In genomic region chr11:14713518-14714244, GRCh38 we compare ENCODE assay signal across 15 cellular contexts.
DNase-seq lines count a peak whose midpoint lies in the region; ATAC-seq and TF ChIP-seq lines count a peak whose summit lies in the region.
"Had no signal": no experiment of that assay in that cellular context is flagged by ENCODE, and none has a peak within 500 bp of the region (broad histone marks: within the 10 kb centered on the region; RNA-seq: fewer than 3 reads in every experiment).

No MANE protein-coding gene starts in this region.

- POLR2A ChIA-PET in CD4-positive, alpha-beta T cell (lab: Charles Lee): interaction anchor here (0.6 to 1.5 kb wide), 5 partner anchors 15 to 203 kb away, joined by 3 to 6 read pairs (median 3); no protein-coding TSS in a partner anchor

- H3K9ac ChIP-seq in DND-41 (ENCODE audit: low read depth, low read length): no peak overlapping the region
- H3K9ac ChIP-seq: neural progenitor cell had no signal

- peaks cover 11% of the 10 kb centered on the region for H3K9me3 Mint-ChIP-seq in CD4-positive, alpha-beta T cell

- H3K4me1 Mint-ChIP-seq in CD4-positive, alpha-beta T cell (ENCODE audit: low read depth): peaks cover 51% of the 10 kb centered on the region

- peaks cover 48% of the 10 kb centered on the region for H3K36me3 Mint-ChIP-seq in CD4-positive, alpha-beta T cell (ENCODE audit: low read depth)

- H3K27me3 ChIP-seq in CD4-positive, alpha-beta T cell (ENCODE audit: control insufficient read depth, insufficient read depth, low read length): no peaks in the 10 kb centered on the region
- H3K27me3 ChIP-seq in DND-41 (ENCODE audit: insufficient read depth, low read length, poor library complexity): no peaks in the 10 kb centered on the region
- H3K27me3 ChIP-seq: neural progenitor cell, sigmoid colon had no signal

- H3K27ac ChIP-seq in CD4-positive, alpha-beta T cell (ENCODE audit: low read depth, low read length): no peak overlapping the region
- no peak overlapping the region for H3K27ac ChIP-seq in DND-41 (ENCODE audit: low read length)
- H3K27ac ChIP-seq: lower lobe of right lung, neural progenitor cell, sigmoid colon had no signal

- H3K27ac Mint-ChIP-seq in CD4-positive, alpha-beta T cell: peak overlapping the region; percentile 68
- H3K27ac Mint-ChIP-seq: neural progenitor cell had no signal

- no peak overlapping the region for H3K4me3 ChIP-seq in DND-41 (ENCODE audit: low read depth in 1 of 2, low read length in 2 of 2)
- H3K4me3 ChIP-seq: lower lobe of right lung, neural progenitor cell, sigmoid colon had no signal

- H3K27me3 Mint-ChIP-seq in CD4-positive, alpha-beta T cell: no peaks in the 10 kb centered on the region

- peak in 2 of 10 experiments; percentile 12 to 27 for DNase-seq in CD4-positive, alpha-beta T cell
- DNase-seq in DND-41 (no peak), T-helper 9 cell (peak; percentile 1), left kidney (ENCODE audit: low read depth, low spot score) (peak; percentile 2), GF-D8 (lab: John Stamatoyannopoulos, UW) (no peak)
- DNase-seq: amygdala, C1 segment of cervical spinal cord, HCEC 1CT, lower lobe of right lung, NCI-H1092, NCI-H226, sigmoid colon had no signal

- H3K79me2 ChIP-seq in DND-41 (ENCODE audit: insufficient read depth, low read length): peaks cover 11% of the 10 kb centered on the region

- H3K4me2 ChIP-seq in DND-41 (ENCODE audit: insufficient read depth, low read length): no peak overlapping the region
- H3K4me2 ChIP-seq: neural progenitor cell had no signal

- intact Hi-C loops in CD4-positive, alpha-beta T cell (cut with DNase I, micrococcal nuclease): loop anchor here in 1 of 2 experiments (5.0 kb wide), 1 partner anchor 39 kb away; no protein-coding TSS in a partner anchor

- no peaks in the 10 kb centered on the region for H3K9me3 ChIP-seq in CD4-positive, alpha-beta T cell (ENCODE audit: control insufficient read depth, low read length)
- no peaks in the 10 kb centered on the region for H3K9me3 ChIP-seq in DND-41 (ENCODE audit: insufficient read depth, low read length, severe bottlenecking)
- H3K9me3 ChIP-seq: lower lobe of right lung, sigmoid colon had no signal

- peaks cover 12% of the 10 kb centered on the region for H3K4me1 ChIP-seq in DND-41 (ENCODE audit: insufficient read depth, low read length)
- H3K4me1 ChIP-seq: lower lobe of right lung, neural progenitor cell had no signal

- no peaks in the 10 kb centered on the region for H3K36me3 ChIP-seq in DND-41 (ENCODE audit: insufficient read depth, low read length)
- H3K36me3 ChIP-seq: lower lobe of right lung, neural progenitor cell, sigmoid colon had no signal

- ATAC-seq in CD4-positive, alpha-beta T cell (ENCODE audit: poor library complexity): peak; percentile 79
- ATAC-seq in DND-41 (ENCODE audit: insufficient read depth, low read depth) (peak; percentile 57), GM21367 (IDR thresholded peaks at IDR 0.05; ENCODE audit: unreplicated experiment) (no peak), GM18517 (IDR thresholded peaks at IDR 0.05; ENCODE audit: unreplicated experiment) (no peak)

- peak overlapping the region; percentile 66 for H3K4me3 Mint-ChIP-seq in CD4-positive, alpha-beta T cell
- H3K4me3 Mint-ChIP-seq: neural progenitor cell had no signal

- H2AFZ ChIP-seq in DND-41 (ENCODE audit: low read depth, low read length): no peak overlapping the region
- H2AFZ ChIP-seq: neural progenitor cell had no signal

- no peaks in the 10 kb centered on the region for H4K20me1 ChIP-seq in DND-41 (ENCODE audit: insufficient read depth, low read length)

- no peak for TF ChIP-seq CTCF in CD4-positive, alpha-beta T cell (IDR thresholded peaks at IDR 0.05)
- TF ChIP-seq CTCF in DND-41 (IDR thresholded peaks at IDR 0.05; ENCODE audit: borderline replicate concordance, extremely low read depth, low read length, poor library complexity, severe bottlenecking): no peak

- CTCF ChIA-PET in CD4-positive, alpha-beta T cell (lab: Charles Lee): interaction anchor here (0.7 kb wide), 1 partner anchor 13 kb away, joined by 4 read pairs; no protein-coding TSS in a partner anchor

Comparison
In these comparisons a context has a peak if more than half of its experiments do, and no peak if none do; other contexts are left out.
1. ATAC-seq: peak in CD4-positive, alpha-beta T cell (single experiment) and DND-41 (single experiment); none in GM21367 (single experiment) and GM18517 (single experiment).
2. DNase-seq: peak in T-helper 9 cell (single experiment) and left kidney (single experiment); none in DND-41 (single experiment) and GF-D8 (single experiment).